Comparison of ENCODE assay signal across 1 cellular context in genomic region chr5:5351288-5352089, GRCh38.
TF ChIP-seq lines count a peak whose summit lies in the region.

No MANE protein-coding gene starts in this region.

TF ChIP-seq in K562, 482 proteins besides CTCF, POLR2A, EP300 and RAD21 (continued from another document and continues in another):
- TF ChIP-seq ZNF280B (CRISPR knock-in tag; IDR thresholded peaks at IDR 0.05) (no peak), RBM25 (IDR thresholded peaks at IDR 0.05; ENCODE audit: low read depth, low read length, severe bottlenecking) (no peak), ZSCAN32 (CRISPR knock-in tag; IDR thresholded peaks at IDR 0.05) (no peak), GATAD2B (IDR thresholded peaks at IDR 0.05; ENCODE audit: borderline replicate concordance) (no peak), CREM (IDR thresholded peaks at IDR 0.05; ENCODE audit: low read depth) (peak; percentile 73), FOS (IDR thresholded peaks at IDR 0.05; ENCODE audit: extremely low read depth, insufficient read length) (no peak), ETS2 (tag; IDR thresholded peaks at IDR 0.05; ENCODE audit: borderline replicate concordance, poor library complexity, severe bottlenecking) (no peak), GABPB1 (CRISPR knock-in tag; IDR thresholded peaks at IDR 0.05) (no peak), ETV1 (tag; conservative IDR thresholded peaks at IDR 0.05; ENCODE audit: low read depth) (peak; percentile 49), HEY1 (CRISPR knock-in tag; IDR thresholded peaks at IDR 0.05; ENCODE audit: borderline replicate concordance) (no peak), HMGN3 (IDR thresholded peaks at IDR 0.05; ENCODE audit: borderline replicate concordance, extremely low read depth, insufficient read length, low read depth, low read length) (no peak), NFE2L1 (tag; IDR thresholded peaks at IDR 0.05; ENCODE audit: borderline replicate concordance, low read depth) (no peak), JUND (IDR thresholded peaks at IDR 0.05; ENCODE audit: borderline replicate concordance, low read depth, low read length) (peak; percentile 94), JUND (tag; IDR thresholded peaks at IDR 0.05; ENCODE audit: borderline replicate concordance, low read depth, low read length) (peak; percentile 86; the same call in 2 of the 3 replicates), RCOR1 (IDR thresholded peaks at IDR 0.05; ENCODE audit: borderline replicate concordance in 1 of 2, low read depth in 2 of 2, low read length in 2 of 2) (no peak), NR3C1 (CRISPR knock-in tag; IDR thresholded peaks at IDR 0.05) (no peak), ZNF75A (CRISPR knock-in tag; IDR thresholded peaks at IDR 0.05) (no peak), RNF2 (IDR thresholded peaks at IDR 0.05) (no peak), ZNF408 (CRISPR knock-in tag; IDR thresholded peaks at IDR 0.05; ENCODE audit: low read depth) (no peak), BMI1 (IDR thresholded peaks at IDR 0.05; ENCODE audit: low read length) (no peak), NR2C2 (CRISPR knock-in tag; IDR thresholded peaks at IDR 0.05) (no peak), NR2C2 (tag; IDR thresholded peaks at IDR 0.05) (no peak), TCF7 (IDR thresholded peaks at IDR 0.05; ENCODE audit: borderline replicate concordance) (no peak), TGIF2 (CRISPR knock-in tag; IDR thresholded peaks at IDR 0.05) (no peak), ZNF639 (CRISPR knock-in tag; conservative IDR thresholded peaks at IDR 0.05 in 1 of 2, IDR thresholded peaks at IDR 0.05 in 1 of 2) (peak in 1 of 2 experiments; percentile 64; a peak in 1 of 4 replicates), ZNF445 (CRISPR knock-in tag; IDR thresholded peaks at IDR 0.05; ENCODE audit: low read depth) (no peak), PPARD (CRISPR knock-in tag; IDR thresholded peaks at IDR 0.05) (no peak), IRF2 (CRISPR knock-in tag; IDR thresholded peaks at IDR 0.05) (no peak), ZNF589 (CRISPR knock-in tag; IDR thresholded peaks at IDR 0.05; ENCODE audit: low read depth) (peak; percentile 77), CREBBP (IDR thresholded peaks at IDR 0.05; ENCODE audit: low read depth, low read length) (no peak), ZNF217 (CRISPR knock-in tag; IDR thresholded peaks at IDR 0.05) (no peak), SP2 (IDR thresholded peaks at IDR 0.05; ENCODE audit: extremely low read depth, low read depth, low read length, poor library complexity, severe bottlenecking) (no peak), RBFOX2 (IDR thresholded peaks at IDR 0.05; ENCODE audit: low read depth, low read length) (peak; percentile 43), HNRNPLL (IDR thresholded peaks at IDR 0.05; ENCODE audit: low read depth, low read length, poor library complexity, severe bottlenecking) (no peak), ZC3H4 (CRISPR knock-in tag; IDR thresholded peaks at IDR 0.05; ENCODE audit: borderline replicate concordance) (no peak), ZNF77 (CRISPR knock-in tag; IDR thresholded peaks at IDR 0.05) (no peak), KLF13 (tag; IDR thresholded peaks at IDR 0.05; ENCODE audit: borderline replicate concordance, low read depth) (no peak), SAFB2 (IDR thresholded peaks at IDR 0.05; ENCODE audit: borderline replicate concordance, low read depth, low read length, severe bottlenecking) (no peak), CHD2 (IDR thresholded peaks at IDR 0.05; ENCODE audit: low read depth, low read length) (no peak), U2AF2 (optimal IDR thresholded peaks at IDR 0.05; ENCODE audit: low read depth, low read length) (no peak), ZNF57 (CRISPR knock-in tag; IDR thresholded peaks at IDR 0.05) (no peak), BCOR (IDR thresholded peaks at IDR 0.05) (no peak), STAG1 (CRISPR knock-in tag; IDR thresholded peaks at IDR 0.05; ENCODE audit: borderline replicate concordance) (no peak), PHB (CRISPR knock-in tag; IDR thresholded peaks at IDR 0.05) (no peak), FOXJ3 (CRISPR knock-in tag; IDR thresholded peaks at IDR 0.05) (no peak), SMAD3 (CRISPR knock-in tag; conservative IDR thresholded peaks at IDR 0.05) (no peak), ZBTB12 (CRISPR knock-in tag; IDR thresholded peaks at IDR 0.05) (no peak; the same call in 1 of the 2 replicates), ZNF124 (CRISPR knock-in tag; IDR thresholded peaks at IDR 0.05) (no peak), HDAC8 (tag; IDR thresholded peaks at IDR 0.05) (no peak), PRDM10 (IDR thresholded peaks at IDR 0.05; ENCODE audit: partially characterized antibody) (no peak), ZNF282 (CRISPR knock-in tag; IDR thresholded peaks at IDR 0.05) (no peak), MAZ (CRISPR knock-in tag; conservative IDR thresholded peaks at IDR 0.05 in 1 of 2, IDR thresholded peaks at IDR 0.05 in 1 of 2) (peak in 1 of 2 experiments; percentile 42; a peak in 1 of 4 replicates), THRAP3 (IDR thresholded peaks at IDR 0.05; ENCODE audit: borderline replicate concordance) (no peak)
- TF ChIP-seq, protein P1, sequence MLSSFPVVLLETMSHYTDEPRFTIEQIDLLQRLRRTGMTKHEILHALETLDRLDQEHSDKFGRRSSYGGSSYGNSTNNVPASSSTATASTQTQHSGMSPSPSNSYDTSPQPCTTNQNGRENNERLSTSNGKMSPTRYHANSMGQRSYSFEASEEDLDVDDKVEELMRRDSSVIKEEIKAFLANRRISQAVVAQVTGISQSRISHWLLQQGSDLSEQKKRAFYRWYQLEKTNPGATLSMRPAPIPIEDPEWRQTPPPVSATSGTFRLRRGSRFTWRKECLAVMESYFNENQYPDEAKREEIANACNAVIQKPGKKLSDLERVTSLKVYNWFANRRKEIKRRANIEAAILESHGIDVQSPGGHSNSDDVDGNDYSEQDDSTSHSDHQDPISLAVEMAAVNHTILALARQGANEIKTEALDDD (IDR thresholded peaks at IDR 0.05): no peak
- TF ChIP-seq, protein P2, sequence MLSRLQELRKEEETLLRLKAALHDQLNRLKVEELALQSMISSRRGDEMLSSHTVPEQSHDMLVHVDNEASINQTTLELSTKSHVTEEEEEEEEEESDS (CRISPR knock-in tag; IDR thresholded peaks at IDR 0.05): no peak
- TF ChIP-seq, protein P3, sequence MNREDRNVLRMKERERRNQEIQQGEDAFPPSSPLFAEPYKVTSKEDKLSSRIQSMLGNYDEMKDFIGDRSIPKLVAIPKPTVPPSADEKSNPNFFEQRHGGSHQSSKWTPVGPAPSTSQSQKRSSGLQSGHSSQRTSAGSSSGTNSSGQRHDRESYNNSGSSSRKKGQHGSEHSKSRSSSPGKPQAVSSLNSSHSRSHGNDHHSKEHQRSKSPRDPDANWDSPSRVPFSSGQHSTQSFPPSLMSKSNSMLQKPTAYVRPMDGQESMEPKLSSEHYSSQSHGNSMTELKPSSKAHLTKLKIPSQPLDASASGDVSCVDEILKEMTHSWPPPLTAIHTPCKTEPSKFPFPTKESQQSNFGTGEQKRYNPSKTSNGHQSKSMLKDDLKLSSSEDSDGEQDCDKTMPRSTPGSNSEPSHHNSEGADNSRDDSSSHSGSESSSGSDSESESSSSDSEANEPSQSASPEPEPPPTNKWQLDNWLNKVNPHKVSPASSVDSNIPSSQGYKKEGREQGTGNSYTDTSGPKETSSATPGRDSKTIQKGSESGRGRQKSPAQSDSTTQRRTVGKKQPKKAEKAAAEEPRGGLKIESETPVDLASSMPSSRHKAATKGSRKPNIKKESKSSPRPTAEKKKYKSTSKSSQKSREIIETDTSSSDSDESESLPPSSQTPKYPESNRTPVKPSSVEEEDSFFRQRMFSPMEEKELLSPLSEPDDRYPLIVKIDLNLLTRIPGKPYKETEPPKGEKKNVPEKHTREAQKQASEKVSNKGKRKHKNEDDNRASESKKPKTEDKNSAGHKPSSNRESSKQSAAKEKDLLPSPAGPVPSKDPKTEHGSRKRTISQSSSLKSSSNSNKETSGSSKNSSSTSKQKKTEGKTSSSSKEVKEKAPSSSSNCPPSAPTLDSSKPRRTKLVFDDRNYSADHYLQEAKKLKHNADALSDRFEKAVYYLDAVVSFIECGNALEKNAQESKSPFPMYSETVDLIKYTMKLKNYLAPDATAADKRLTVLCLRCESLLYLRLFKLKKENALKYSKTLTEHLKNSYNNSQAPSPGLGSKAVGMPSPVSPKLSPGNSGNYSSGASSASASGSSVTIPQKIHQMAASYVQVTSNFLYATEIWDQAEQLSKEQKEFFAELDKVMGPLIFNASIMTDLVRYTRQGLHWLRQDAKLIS (CRISPR knock-in tag; IDR thresholded peaks at IDR 0.05): no peak
- TF ChIP-seq, protein P4, sequence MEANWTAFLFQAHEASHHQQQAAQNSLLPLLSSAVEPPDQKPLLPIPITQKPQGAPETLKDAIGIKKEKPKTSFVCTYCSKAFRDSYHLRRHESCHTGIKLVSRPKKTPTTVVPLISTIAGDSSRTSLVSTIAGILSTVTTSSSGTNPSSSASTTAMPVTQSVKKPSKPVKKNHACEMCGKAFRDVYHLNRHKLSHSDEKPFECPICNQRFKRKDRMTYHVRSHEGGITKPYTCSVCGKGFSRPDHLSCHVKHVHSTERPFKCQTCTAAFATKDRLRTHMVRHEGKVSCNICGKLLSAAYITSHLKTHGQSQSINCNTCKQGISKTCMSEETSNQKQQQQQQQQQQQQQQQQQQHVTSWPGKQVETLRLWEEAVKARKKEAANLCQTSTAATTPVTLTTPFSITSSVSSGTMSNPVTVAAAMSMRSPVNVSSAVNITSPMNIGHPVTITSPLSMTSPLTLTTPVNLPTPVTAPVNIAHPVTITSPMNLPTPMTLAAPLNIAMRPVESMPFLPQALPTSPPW (CRISPR knock-in tag; IDR thresholded peaks at IDR 0.05): peak; percentile 85
